In genomic region chrX:102345916-102346315, GRCh38 we compare ENCODE assay signal across 7 cellular contexts.
DNase-seq lines count a peak whose midpoint lies in the region; ATAC-seq, FAIRE-seq and TF ChIP-seq lines count a peak whose summit lies in the region.

No MANE protein-coding gene starts in this region.

- no peaks in the 10 kb centered on the region for H3K36me3 ChIP-seq in bronchial epithelial cell (ENCODE audit: control insufficient read depth, insufficient read depth, low read length)
- H3K36me3 ChIP-seq in right lobe of liver, result no peaks in the 10 kb centered on the region

- H3K4me1 Mint-ChIP-seq in T-cell, result no peaks in the 10 kb centered on the region

- peak in 33 of 34 experiments; percentile 3 to 71 (median 47) for DNase-seq in T-cell
- peak; percentile 15 for DNase-seq in bronchial epithelial cell (ENCODE audit: low read depth)
- DNase-seq in right lobe of liver, result peak; percentile 45 to 56 (median 54)
- peak; percentile 14 for DNase-seq in stimulated activated CD8-positive, alpha-beta memory T cell treated with anti-CD3 and anti-CD28 coated beads, Interleukin-12 subunit alpha, Interleukin-12 subunit beta, amount 100 ng/mL, for 24 hours (ENCODE audit: extremely low read depth)
- DNase-seq in GF-D8 (lab: John Stamatoyannopoulos, UW), result no peak

- intact Hi-C loops in right lobe of liver (cut with DNase I), result no loop called here

- ATAC-seq in GM21390 (IDR thresholded peaks at IDR 0.05; ENCODE audit: unreplicated experiment) (peak; percentile 48), T-cell (replicated peaks in 1 of 4) (peak in 3 of 4 experiments; percentile 48 to 58 (median 55)), right lobe of liver (peak; percentile 58 to 70 (median 67)), HG03097 (IDR thresholded peaks at IDR 0.05; ENCODE audit: low FRiP score, unreplicated experiment) (no peak)

- FAIRE-seq in bronchial epithelial cell (lab: Jason Lieb, UNC), result no peak

- peaks cover 0 to 26% of the 10 kb centered on the region in 2 donors for H3K27me3 Mint-ChIP-seq in T-cell

- no peak overlapping the region for H3K4me3 Mint-ChIP-seq in T-cell

- H3K4me1 ChIP-seq in right lobe of liver, result no peaks in the 10 kb centered on the region

- peak; percentile 48 for TF ChIP-seq CTCF in bronchial epithelial cell (IDR thresholded peaks at IDR 0.05; ENCODE audit: insufficient read depth, low read length, severe bottlenecking)
- TF ChIP-seq CTCF in right lobe of liver (IDR thresholded peaks at IDR 0.05), result peak; percentile 55 to 85 (median 84)

- POLR2A ChIA-PET in T-cell (lab: Charles Lee), result no interaction called here

- CTCF ChIA-PET in T-cell (lab: Charles Lee), result interaction anchor here in 1 of 2 donors (0.6 kb wide), 2 partner anchors 556 to 943 kb away, joined by 3 to 6 read pairs; no protein-coding TSS in a partner anchor

- TF ChIP-seq POLR2A in right lobe of liver (IDR thresholded peaks at IDR 0.05), result no peak

- no peak overlapping the region for H3K27ac Mint-ChIP-seq in T-cell

- no peaks in the 10 kb centered on the region for H3K9me3 Mint-ChIP-seq in T-cell

- no peaks in the 10 kb centered on the region for H3K9me3 ChIP-seq in right lobe of liver

- H3K36me3 Mint-ChIP-seq in T-cell, result no peaks in the 10 kb centered on the region

- H3K4me3 ChIP-seq in bronchial epithelial cell (ENCODE audit: low read depth, low read length) (no peak overlapping the region), right lobe of liver (no peak overlapping the region)

- WGBS in right lobe of liver (ENCODE audit: insufficient coverage, low coverage, low lambda C conversion rate, missing lambda C conversion rate), result 23% methylated on average over 3 of the region's 3 CpGs

- H3K27ac ChIP-seq in right lobe of liver, result no peak overlapping the region

- H3K27me3 ChIP-seq in bronchial epithelial cell (ENCODE audit: control insufficient read depth, insufficient read depth, low read length) (no peaks in the 10 kb centered on the region), right lobe of liver (peaks cover 0 to 10% of the 10 kb centered on the region in 2 donors)
